ENCODE assay signal across 23 cellular contexts in the genomic region with DNA sequence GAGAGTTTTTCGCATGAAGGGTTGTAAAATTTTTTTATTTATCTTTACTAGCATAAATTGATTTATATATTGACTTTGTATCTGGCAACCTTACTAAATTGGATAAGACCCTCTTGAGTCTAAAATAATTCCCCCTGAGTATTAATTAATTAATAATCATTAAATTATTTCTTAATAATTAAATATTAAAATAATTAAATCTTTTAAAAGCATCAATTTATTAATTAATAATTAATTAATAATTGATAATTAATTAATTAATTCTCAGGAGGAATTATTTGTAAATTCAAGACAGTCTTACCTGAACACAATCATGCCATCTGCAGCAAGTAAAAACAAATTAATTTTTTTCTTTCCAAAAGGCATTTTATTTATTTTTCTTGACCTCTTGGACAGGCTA.
DNase-seq lines count a peak whose midpoint lies in the region; ATAC-seq, FAIRE-seq and TF ChIP-seq lines count a peak whose summit lies in the region.
"Had no signal": no experiment of that assay in that cellular context is flagged by ENCODE, and none has a peak within 500 bp of the region (broad histone marks: within the 10 kb centered on the region; RNA-seq: fewer than 3 reads in every experiment).

No MANE protein-coding gene starts in this region.

- H3K9me3 Mint-ChIP-seq in WTC11: peaks cover 7% of the 10 kb centered on the region

- intact Hi-C loops in kidney (cut with DNase I): no loop called here
- intact Hi-C loops in aorta (cut with DNase I): no loop called here

- no peaks in the 10 kb centered on the region for H3K36me3 Mint-ChIP-seq in WTC11
- H3K36me3 Mint-ChIP-seq: CD14-positive monocyte; CD4-positive, alpha-beta memory T cell; CD4-positive, CD25-positive, alpha-beta regulatory T cell; CD8-positive, alpha-beta memory T cell had no signal

- H3K27ac ChIP-seq in kidney (ENCODE audit: low read depth in 2 of 2, low read length in 2 of 2) (no peak overlapping the region), aorta (ENCODE audit: low read depth in 1 of 2, low read length in 2 of 2) (no peak overlapping the region), substantia nigra (ENCODE audit: low read depth, low read length, poor library complexity, severe bottlenecking) (no peak overlapping the region), SJCRH30 (no peak overlapping the region)
- H3K27ac ChIP-seq: 22Rv1, BLaER1 had no signal

- no peaks in the 10 kb centered on the region for H3K9me3 ChIP-seq in kidney (ENCODE audit: control insufficient read depth in 1 of 2, low read length in 2 of 2)
- H3K9me3 ChIP-seq in aorta (ENCODE audit: control insufficient read depth, low read length): no peaks in the 10 kb centered on the region
- H3K9me3 ChIP-seq in SJCRH30 (replicated peaks): no peaks in the 10 kb centered on the region
- H3K9me3 ChIP-seq: BE2C, BLaER1 had no signal

- 91% methylated on average over 1 of the region's 1 CpG for WGBS in aorta, 2 donors

- H3K9ac ChIP-seq in kidney (ENCODE audit: low read length in 2 of 2): no peak overlapping the region
- H3K9ac ChIP-seq: BLaER1 had no signal

- POLR2A ChIA-PET in WTC11 (lab: Charles Lee): no interaction called here

- H3K27me3 Mint-ChIP-seq in WTC11 (ENCODE audit: low read depth): no peaks in the 10 kb centered on the region
- H3K27me3 Mint-ChIP-seq: CD4-positive, alpha-beta memory T cell; CD4-positive, CD25-positive, alpha-beta regulatory T cell; CD8-positive, alpha-beta memory T cell had no signal

- CTCF ChIA-PET in WTC11 (lab: Charles Lee): no interaction called here

- H3K4me1 ChIP-seq in kidney (ENCODE audit: control insufficient read depth in 1 of 2, insufficient read depth in 1 of 2, low read depth in 1 of 2, low read length in 2 of 2) (no peaks in the 10 kb centered on the region), aorta (ENCODE audit: control insufficient read depth in 1 of 2, insufficient read depth in 2 of 2, low read length in 2 of 2) (no peaks in the 10 kb centered on the region), SJCRH30 (no peaks in the 10 kb centered on the region)
- H3K4me1 ChIP-seq: BE2C, BLaER1 had no signal

- no peaks in the 10 kb centered on the region for H3K27me3 ChIP-seq in aorta (ENCODE audit: control insufficient read depth in 1 of 2, insufficient read depth in 2 of 2, low read length in 1 of 2)
- H3K27me3 ChIP-seq in SJCRH30: no peaks in the 10 kb centered on the region
- H3K27me3 ChIP-seq: BE2C, BLaER1 had no signal

- TF ChIP-seq CTCF in WTC11 (IDR thresholded peaks at IDR 0.05) (no peak), kidney (IDR thresholded peaks at IDR 0.05; ENCODE audit: borderline replicate concordance, extremely low read depth, insufficient read depth) (no peak)

- ATAC-seq in WTC11: no peak
- ATAC-seq in left lobe of liver: no peak
- ATAC-seq in aorta (ENCODE audit: low FRiP score): no peak
- ATAC-seq: GM12878 had no signal

- no peak overlapping the region for H3K4me3 Mint-ChIP-seq in WTC11
- H3K4me3 Mint-ChIP-seq: CD14-positive monocyte; CD4-positive, alpha-beta memory T cell; CD4-positive, CD25-positive, alpha-beta regulatory T cell; CD8-positive, alpha-beta memory T cell had no signal

- DNase-seq in WTC11 (ENCODE audit: low spot score) (no peak), kidney (no peak), left lobe of liver (ENCODE audit: low spot score) (no peak), aorta (no peak), substantia nigra (lab: John Stamatoyannopoulos, UW) (no peak), SJCRH30 (no peak)
- DNase-seq: ACHN; BE2C; C1 segment of cervical spinal cord; CD4-positive, alpha-beta memory T cell; CD4-positive, CD25-positive, alpha-beta regulatory T cell; CD8-positive, alpha-beta memory T cell; COR-L47; DMS79 treated with DMSO at 0.1 percent for 48 hours; GDM1 had no signal

- H3K27ac Mint-ChIP-seq in WTC11: no peak overlapping the region
- H3K27ac Mint-ChIP-seq: CD14-positive monocyte; CD4-positive, alpha-beta memory T cell; CD4-positive, CD25-positive, alpha-beta regulatory T cell; CD8-positive, alpha-beta memory T cell had no signal

- H3K4me3 ChIP-seq in kidney (ENCODE audit: low read length in 2 of 2) (no peak overlapping the region), aorta (ENCODE audit: low read length in 2 of 2) (no peak overlapping the region), SJCRH30 (no peak overlapping the region)
- H3K4me3 ChIP-seq: BLaER1, GM12878 had no signal

- FAIRE-seq in A204.1 (lab: Jason Lieb, UNC) (peak; percentile 79), endometrium (lab: Jason Lieb, UNC) (peak; percentile 64), kidney (lab: Jason Lieb, UNC) (peak; percentile 62)
- FAIRE-seq: GM12878, GM12892, GM18507 had no signal

- no peaks in the 10 kb centered on the region for H3K36me3 ChIP-seq in kidney (ENCODE audit: control insufficient read depth in 1 of 2, insufficient read depth in 2 of 2, low read length in 2 of 2)
- no peaks in the 10 kb centered on the region for H3K36me3 ChIP-seq in aorta (ENCODE audit: control insufficient read depth in 1 of 2, insufficient read depth in 2 of 2, low read length in 1 of 2)
- H3K36me3 ChIP-seq in SJCRH30: no peaks in the 10 kb centered on the region
- H3K36me3 ChIP-seq: BE2C, BLaER1 had no signal

- no peaks in the 10 kb centered on the region for H3K4me1 Mint-ChIP-seq in WTC11
- H3K4me1 Mint-ChIP-seq: CD14-positive monocyte; CD4-positive, alpha-beta memory T cell; CD4-positive, CD25-positive, alpha-beta regulatory T cell; CD8-positive, alpha-beta memory T cell had no signal

TF ChIP-seq in WTC11, 78 proteins besides CTCF, POLR2A, EP300 and RAD21:
- no peak for TF ChIP-seq ZNF263 (CRISPR knock-in tag; IDR thresholded peaks at IDR 0.05; ENCODE audit: low read depth)
- peak; percentile 99 for TF ChIP-seq HMGA2 (CRISPR knock-in tag; IDR thresholded peaks at IDR 0.05)
TF ChIP-seq in WTC11: peak in this region for 1.
